2 cellular contexts compared by ENCODE assay signal in the genomic region with DNA sequence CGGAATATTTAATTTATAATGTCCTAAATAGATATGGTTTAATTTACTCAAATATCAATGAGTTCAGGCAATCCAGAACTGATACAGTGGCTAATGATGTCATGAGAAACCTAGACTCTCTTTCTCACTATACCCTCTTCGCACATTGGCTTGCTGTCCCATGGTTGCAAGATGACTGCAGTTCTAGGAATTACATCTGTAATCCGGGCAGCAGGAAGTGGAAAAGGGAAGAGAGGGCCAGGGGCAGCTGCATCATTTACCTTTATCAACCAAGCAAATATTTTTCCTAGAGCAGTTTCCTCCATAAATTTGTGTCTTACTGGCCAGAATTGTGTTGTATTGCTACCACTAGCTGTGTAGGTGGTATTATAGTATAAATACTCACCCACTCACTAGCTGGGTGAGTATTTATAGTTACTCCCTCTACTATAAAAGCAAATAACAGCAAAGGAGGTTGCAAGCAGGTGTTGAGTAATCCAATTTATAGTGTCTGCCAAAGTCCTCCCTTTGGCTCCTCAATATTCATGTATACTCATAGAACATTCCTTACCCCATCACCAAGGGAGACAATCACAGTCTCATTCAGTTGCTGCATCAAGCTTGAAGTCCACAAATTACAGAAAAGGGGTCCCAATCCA.
TF ChIP-seq lines count a peak whose summit lies in the region.

No MANE protein-coding gene starts in this region.

TF ChIP-seq in SK-N-SH, 30 proteins besides CTCF, POLR2A, EP300 and RAD21 (continued from another document):
- TF ChIP-seq, protein P1, sequence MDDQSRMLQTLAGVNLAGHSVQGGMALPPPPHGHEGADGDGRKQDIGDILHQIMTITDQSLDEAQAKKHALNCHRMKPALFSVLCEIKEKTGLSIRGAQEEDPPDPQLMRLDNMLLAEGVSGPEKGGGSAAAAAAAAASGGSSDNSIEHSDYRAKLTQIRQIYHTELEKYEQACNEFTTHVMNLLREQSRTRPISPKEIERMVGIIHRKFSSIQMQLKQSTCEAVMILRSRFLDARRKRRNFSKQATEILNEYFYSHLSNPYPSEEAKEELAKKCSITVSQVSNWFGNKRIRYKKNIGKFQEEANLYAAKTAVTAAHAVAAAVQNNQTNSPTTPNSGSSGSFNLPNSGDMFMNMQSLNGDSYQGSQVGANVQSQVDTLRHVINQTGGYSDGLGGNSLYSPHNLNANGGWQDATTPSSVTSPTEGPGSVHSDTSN (IDR thresholded peaks at IDR 0.05) = no peak
- TF ChIP-seq, protein P2, sequence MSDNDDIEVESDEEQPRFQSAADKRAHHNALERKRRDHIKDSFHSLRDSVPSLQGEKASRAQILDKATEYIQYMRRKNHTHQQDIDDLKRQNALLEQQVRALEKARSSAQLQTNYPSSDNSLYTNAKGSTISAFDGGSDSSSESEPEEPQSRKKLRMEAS (IDR thresholded peaks at IDR 0.05; ENCODE audit: low read depth) = no peak
- TF ChIP-seq JUND (IDR thresholded peaks at IDR 0.05) (no peak), SIN3A (IDR thresholded peaks at IDR 0.05; ENCODE audit: borderline replicate concordance, low read depth, low read length) (no peak)
- TF ChIP-seq, protein P3, sequence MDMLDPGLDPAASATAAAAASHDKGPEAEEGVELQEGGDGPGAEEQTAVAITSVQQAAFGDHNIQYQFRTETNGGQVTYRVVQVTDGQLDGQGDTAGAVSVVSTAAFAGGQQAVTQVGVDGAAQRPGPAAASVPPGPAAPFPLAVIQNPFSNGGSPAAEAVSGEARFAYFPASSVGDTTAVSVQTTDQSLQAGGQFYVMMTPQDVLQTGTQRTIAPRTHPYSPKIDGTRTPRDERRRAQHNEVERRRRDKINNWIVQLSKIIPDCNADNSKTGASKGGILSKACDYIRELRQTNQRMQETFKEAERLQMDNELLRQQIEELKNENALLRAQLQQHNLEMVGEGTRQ (IDR thresholded peaks at IDR 0.05; ENCODE audit: borderline replicate concordance, low read depth, low read length) = no peak

TF ChIP-seq in SK-N-SH treated with all-trans-retinoic acid at 6 μM for 48 hours, 23 proteins besides CTCF, POLR2A, EP300 and RAD21 (continued from another document):
- TF ChIP-seq, protein P4, sequence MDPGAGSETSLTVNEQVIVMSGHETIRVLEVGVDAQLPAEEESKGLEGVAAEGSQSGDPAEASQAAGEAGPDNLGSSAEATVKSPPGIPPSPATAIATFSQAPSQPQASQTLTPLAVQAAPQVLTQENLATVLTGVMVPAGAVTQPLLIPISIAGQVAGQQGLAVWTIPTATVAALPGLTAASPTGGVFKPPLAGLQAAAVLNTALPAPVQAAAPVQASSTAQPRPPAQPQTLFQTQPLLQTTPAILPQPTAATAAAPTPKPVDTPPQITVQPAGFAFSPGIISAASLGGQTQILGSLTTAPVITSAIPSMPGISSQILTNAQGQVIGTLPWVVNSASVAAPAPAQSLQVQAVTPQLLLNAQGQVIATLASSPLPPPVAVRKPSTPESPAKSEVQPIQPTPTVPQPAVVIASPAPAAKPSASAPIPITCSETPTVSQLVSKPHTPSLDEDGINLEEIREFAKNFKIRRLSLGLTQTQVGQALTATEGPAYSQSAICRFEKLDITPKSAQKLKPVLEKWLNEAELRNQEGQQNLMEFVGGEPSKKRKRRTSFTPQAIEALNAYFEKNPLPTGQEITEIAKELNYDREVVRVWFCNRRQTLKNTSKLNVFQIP (CRISPR knock-in tag; IDR thresholded peaks at IDR 0.05; ENCODE audit: borderline replicate concordance, low read depth) = no peak
- TF ChIP-seq ZNF565 (CRISPR knock-in tag; conservative IDR thresholded peaks at IDR 0.05; ENCODE audit: low read depth) (no peak), TOX (CRISPR knock-in tag; IDR thresholded peaks at IDR 0.05; ENCODE audit: borderline replicate concordance) (no peak), RARB (CRISPR knock-in tag; IDR thresholded peaks at IDR 0.05) (no peak), ESRRG (CRISPR knock-in tag; IDR thresholded peaks at IDR 0.05) (no peak), ZFP3 (CRISPR knock-in tag; IDR thresholded peaks at IDR 0.05) (no peak), TCF4 (CRISPR knock-in tag; IDR thresholded peaks at IDR 0.05; ENCODE audit: borderline replicate concordance) (no peak)
